8 cellular contexts compared by ENCODE assay signal in genomic region chr17:40516581-40517285, GRCh38. TPM values are rescaled to one million over a fixed set of nuclear protein-coding genes. Genes with fewer than 3 reads are reported as not detected.
DNase-seq lines count a peak whose midpoint lies in the region; ATAC-seq and TF ChIP-seq lines count a peak whose summit lies in the region.

No MANE protein-coding gene starts in this region.

- H3F3A ChIP-seq in DOHH2 (ENCODE audit: control insufficient read depth, insufficient read depth): no peaks in the 10 kb centered on the region

- H3K27ac ChIP-seq in DOHH2 (ENCODE audit: low read depth, low read length): peak overlapping the region; percentile 29; the same call in 1 of the 2 replicates
- no peak overlapping the region for H3K27ac ChIP-seq in testis
- no peak overlapping the region for H3K27ac ChIP-seq in hepatocyte

- peak overlapping the region; percentile 95 for H3K27ac Mint-ChIP-seq in T-helper 1 cell treated with Interleukin-12 subunit alpha and Interleukin-12 subunit beta and Interleukin-4 antibody, amounts not matched to agents 30 μg/mL and 1 μg/mL, for 36 hours
- peak overlapping the region; percentile 87 for H3K27ac Mint-ChIP-seq in MCF 10A (ENCODE audit: low read depth, unreplicated experiment)

- peak overlapping the region; percentile 61 for H3K4me3 ChIP-seq in DOHH2 (ENCODE audit: low read length)
- no peak overlapping the region for H3K4me3 ChIP-seq in testis
- H3K4me3 ChIP-seq in hepatocyte: no peak overlapping the region

- H4K20me1 ChIP-seq in DOHH2 (ENCODE audit: control insufficient read depth, insufficient read depth, low read depth, low read length) (0 out of 2 replicates have a peak, but pooled peaks cover 3% of the 10 kb centered on the region), hepatocyte (ENCODE audit: insufficient read depth, poor library complexity, severe bottlenecking) (no peaks in the 10 kb centered on the region)

- H3K36me3 Mint-ChIP-seq in T-helper 1 cell treated with Interleukin-12 subunit alpha and Interleukin-12 subunit beta and Interleukin-4 antibody, amounts not matched to agents 30 μg/mL and 1 μg/mL, for 36 hours (ENCODE audit: low read depth): peaks cover 31% of the 10 kb centered on the region
- H3K36me3 Mint-ChIP-seq in MCF 10A (ENCODE audit: insufficient read depth, unreplicated experiment): peaks cover 3% of the 10 kb centered on the region

- H3K4me1 ChIP-seq in DOHH2 (ENCODE audit: control insufficient read depth, low read length): peaks cover 26% of the 10 kb centered on the region
- H3K4me1 ChIP-seq in testis: peaks cover 5% of the 10 kb centered on the region
- H3K4me1 ChIP-seq in hepatocyte (ENCODE audit: insufficient read depth): no peaks in the 10 kb centered on the region

- no peak for TF ChIP-seq CTCF in DOHH2 (IDR thresholded peaks at IDR 0.05; ENCODE audit: low read depth, low read length, poor library complexity, severe bottlenecking)
- TF ChIP-seq CTCF in MCF 10A (IDR thresholded peaks at IDR 0.05; ENCODE audit: unreplicated experiment): no peak
- no peak for TF ChIP-seq CTCF in testis (IDR thresholded peaks at IDR 0.05)
- TF ChIP-seq CTCF in hepatocyte (IDR thresholded peaks at IDR 0.05; ENCODE audit: poor library complexity): no peak

- H3K79me2 ChIP-seq in DOHH2 (ENCODE audit: control insufficient read depth, low read length) (no peaks in the 10 kb centered on the region), hepatocyte (no peaks in the 10 kb centered on the region)

- no peak for TF ChIP-seq POLR2A in testis (IDR thresholded peaks at IDR 0.05)

- no peaks in the 10 kb centered on the region for H3K9me3 Mint-ChIP-seq in T-helper 1 cell treated with Interleukin-12 subunit alpha and Interleukin-12 subunit beta and Interleukin-4 antibody, amounts not matched to agents 30 μg/mL and 1 μg/mL, for 36 hours
- H3K9me3 Mint-ChIP-seq in MCF 10A (ENCODE audit: unreplicated experiment): no peaks in the 10 kb centered on the region

- intact Hi-C loops in MCF 10A (cut with micrococcal nuclease) (no loop called here), testis (cut with DNase I; ENCODE audit: low total_unique reads) (no loop called here)

- DNase-seq in MCF 10A (ENCODE audit: unreplicated experiment): no peak
- DNase-seq in stimulated activated CD4-positive, alpha-beta T cell treated with anti-CD3 and anti-CD28 coated beads, Interleukin-2, amount 100 ng/mL, for 24 hours: peak; percentile 47 to 57
- no peak for DNase-seq in NCI-H345 treated with DMSO at 0.1 percent for 48 hours (lab: John Stamatoyannopoulos, UW; ENCODE audit: unreplicated experiment)
- DNase-seq in testis: no peak
- no peak for DNase-seq in hepatocyte (ENCODE audit: low spot score)

- H3K9me2 ChIP-seq in DOHH2 (replicated peaks; ENCODE audit: control insufficient read depth, low read length): no peaks in the 10 kb centered on the region
- H3K9me2 ChIP-seq in hepatocyte (replicated peaks; ENCODE audit: insufficient read depth): no peaks in the 10 kb centered on the region

- no peak overlapping the region for H2AFZ ChIP-seq in hepatocyte

- H3K27me3 ChIP-seq in DOHH2 (ENCODE audit: control insufficient read depth, low read length) (peaks cover 48% of the 10 kb centered on the region), testis (no peaks in the 10 kb centered on the region), hepatocyte (no peaks in the 10 kb centered on the region)

- peak; percentile 59 for ATAC-seq in HG03196 (IDR thresholded peaks at IDR 0.05; ENCODE audit: unreplicated experiment)

- peak overlapping the region; percentile 87 for H3K4me3 Mint-ChIP-seq in T-helper 1 cell treated with Interleukin-12 subunit alpha and Interleukin-12 subunit beta and Interleukin-4 antibody, amounts not matched to agents 30 μg/mL and 1 μg/mL, for 36 hours
- peak overlapping the region; percentile 58 for H3K4me3 Mint-ChIP-seq in MCF 10A (ENCODE audit: unreplicated experiment)

- peaks cover 65% of the 10 kb centered on the region for H3K4me1 Mint-ChIP-seq in T-helper 1 cell treated with Interleukin-12 subunit alpha and Interleukin-12 subunit beta and Interleukin-4 antibody, amounts not matched to agents 30 μg/mL and 1 μg/mL, for 36 hours (ENCODE audit: low read depth)
- peaks cover 63% of the 10 kb centered on the region for H3K4me1 Mint-ChIP-seq in MCF 10A (ENCODE audit: insufficient read depth, unreplicated experiment)

- 67 to 75% methylated on average over 3 of the region's 3 CpGs for WGBS in testis, 2 donors
- WGBS in hepatocyte (ENCODE audit: low lambda C conversion rate, missing lambda C conversion rate): 55% methylated on average over 3 of the region's 3 CpGs

- no peaks in the 10 kb centered on the region for H3K27me3 Mint-ChIP-seq in T-helper 1 cell treated with Interleukin-12 subunit alpha and Interleukin-12 subunit beta and Interleukin-4 antibody, amounts not matched to agents 30 μg/mL and 1 μg/mL, for 36 hours (ENCODE audit: low read depth)
- H3K27me3 Mint-ChIP-seq in MCF 10A (ENCODE audit: insufficient read depth, unreplicated experiment): no peaks in the 10 kb centered on the region

- CTCF ChIA-PET in MCF 10A (lab: Yijun Ruan, JAX): interaction anchor here (1.2 to 2.0 kb wide), 4 partner anchors 15 to 22 kb away, joined by 4 to 11 read pairs (median 4); partner anchors contain the start of gene TNS4

- H3K4me2 ChIP-seq in DOHH2 (ENCODE audit: low read length) (peak overlapping the region; percentile 79), hepatocyte (no peak overlapping the region)

- H3K9me3 ChIP-seq in DOHH2 (ENCODE audit: control insufficient read depth, insufficient read depth, low read length) (no peaks in the 10 kb centered on the region), testis (no peaks in the 10 kb centered on the region), hepatocyte (ENCODE audit: low read depth) (no peaks in the 10 kb centered on the region)

- H3K36me3 ChIP-seq in DOHH2 (ENCODE audit: control insufficient read depth, low read length) (no peaks in the 10 kb centered on the region), testis (ENCODE audit: low read depth, missing control alignments) (no peaks in the 10 kb centered on the region), hepatocyte (replicated peaks; ENCODE audit: insufficient read depth, low read depth) (no peaks in the 10 kb centered on the region)

- POLR2A ChIA-PET in MCF 10A (lab: Yijun Ruan, JAX): interaction anchor here (1.5 to 15.6 kb wide), 7 partner anchors 7 to 43 kb away, joined by 3 to 614 read pairs (median 86); partner anchors contain the start of gene TNS4

- BruUV-seq in MCF 10A (replicated peaks; lab: Mats Ljungman, UMichigan): TSS peak; percentile 13

RNA-seq across cellular contexts. Expression of gene TNS4, which starts 15.3 kb away (rescaled TPM):
- total RNA-seq in MCF 10A (2022): 387 and 522 TPM in 2 replicates
- total RNA-seq in testis: under 1 TPM; 0.12 to 0.16 TPM
- polyA plus RNA-seq in testis (ENCODE audit: insufficient read depth, low read depth, low replicate concordance): 0.09 TPM
- total RNA-seq in hepatocyte: not detected in 2 replicates
- 0.07 TPM in 2 replicates for polyA plus RNA-seq in hepatocyte

RNA-seq across cellular contexts. Expression of gene CCR7, which starts 48.5 kb away (rescaled TPM):
- total RNA-seq in MCF 10A (2022) (not detected in 2 replicates), testis (1 to 10 TPM in 1 of 2 donors, under 1 TPM in 1; 0.87 to 1.3 TPM), hepatocyte (0.16 and 2.8 TPM in 2 replicates)
- polyA plus RNA-seq in testis (ENCODE audit: insufficient read depth, low read depth, low replicate concordance) (1.5 TPM), hepatocyte (2.9 and 4.1 TPM in 2 replicates)

Comparison
In these comparisons a context has a peak if more than half of its experiments do, and no peak if none do; other contexts are left out.
1. DNase-seq: peak in stimulated activated CD4-positive, alpha-beta T cell treated with anti-CD3 and anti-CD28 coated beads, Interleukin-2, amount 100 ng/mL, for 24 hours (2 of 2); none in MCF 10A (single experiment), NCI-H345 treated with DMSO at 0.1 percent for 48 hours (single experiment), testis (single experiment) and hepatocyte (single experiment).
2. RNA of gene TNS4, which starts 15.3 kb away (total RNA-seq): 387 to 522 TPM in MCF 10A; 0.12 to 0.16 TPM in testis and not detected in hepatocyte; every median in the first group is over 100 times any median in the second.